In the genomic region with DNA sequence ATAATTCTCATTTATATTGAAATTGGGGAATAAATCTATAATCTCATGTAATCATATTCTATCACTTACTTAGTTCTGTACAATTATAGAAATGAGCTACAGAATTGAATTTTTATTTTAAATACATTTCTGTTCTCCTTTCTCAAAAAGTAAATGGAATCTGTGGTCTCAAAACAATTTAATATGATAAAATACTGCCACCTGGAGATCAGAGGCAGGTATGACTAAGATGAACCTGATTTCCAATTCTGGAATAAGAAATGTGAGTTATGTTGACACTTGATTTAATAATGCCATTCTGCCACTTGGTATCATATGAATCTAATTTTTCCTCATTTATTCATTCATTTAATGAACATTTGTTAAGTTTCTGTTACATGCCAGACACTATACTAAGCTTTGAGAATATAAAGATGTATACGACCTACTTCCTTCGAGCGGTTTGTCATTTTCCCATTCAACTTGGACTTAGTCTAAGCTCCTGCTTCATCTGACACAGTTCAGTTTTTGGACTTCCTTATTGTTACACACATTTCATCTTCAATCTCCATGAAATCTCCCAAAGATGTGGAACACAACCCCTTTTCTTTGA, we compare ENCODE assay signal across 1 cellular context.
TF ChIP-seq lines count a peak whose summit lies in the region.

No MANE protein-coding gene starts in this region.

TF ChIP-seq in WTC11, 78 proteins besides CTCF, POLR2A, EP300 and RAD21 (continued from another document):
- TF ChIP-seq ARID4B (CRISPR knock-in tag; IDR thresholded peaks at IDR 0.05; ENCODE audit: borderline replicate concordance), result no peak
- TF ChIP-seq JAZF1 (CRISPR knock-in tag; IDR thresholded peaks at IDR 0.05), result no peak
- TF ChIP-seq ATF6 (CRISPR knock-in tag; IDR thresholded peaks at IDR 0.05), result no peak
- TF ChIP-seq ATF2 (CRISPR knock-in tag; IDR thresholded peaks at IDR 0.05; ENCODE audit: borderline replicate concordance, low read depth), result no peak
- no peak for TF ChIP-seq PRDM15 (CRISPR knock-in tag; IDR thresholded peaks at IDR 0.05)
- TF ChIP-seq, protein P1, sequence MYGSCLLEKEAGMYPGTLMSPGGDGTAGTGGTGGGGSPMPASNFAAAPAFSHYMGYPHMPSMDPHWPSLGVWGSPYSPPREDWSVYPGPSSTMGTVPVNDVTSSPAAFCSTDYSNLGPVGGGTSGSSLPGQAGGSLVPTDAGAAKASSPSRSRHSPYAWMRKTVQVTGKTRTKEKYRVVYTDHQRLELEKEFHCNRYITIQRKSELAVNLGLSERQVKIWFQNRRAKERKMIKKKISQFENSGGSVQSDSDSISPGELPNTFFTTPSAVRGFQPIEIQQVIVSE (CRISPR knock-in tag; IDR thresholded peaks at IDR 0.05; ENCODE audit: borderline replicate concordance), result no peak
